24 cellular contexts compared by ENCODE assay signal in genomic region chr2:165466386-165466785, GRCh38. TPM values are rescaled to one million over a fixed set of nuclear protein-coding genes. Genes with fewer than 3 reads are reported as not detected.
A peak's percentile ranks its signal among the peaks of the same experiment; 100 is the strongest.
DNase-seq lines count a peak whose midpoint lies in the region; ATAC-seq, FAIRE-seq and TF ChIP-seq lines count a peak whose summit lies in the region.
"Had no signal": no experiment of that assay in that cellular context is flagged by ENCODE, and none has a peak within 500 bp of the region (broad histone marks: within the 10 kb centered on the region; RNA-seq: fewer than 3 reads in every experiment).

No MANE protein-coding gene starts in this region.

- H3F3A ChIP-seq in PC-3 (ENCODE audit: low read length, unreplicated experiment) = no peaks in the 10 kb centered on the region

- no peaks in the 10 kb centered on the region for H3K79me2 ChIP-seq in HepG2 (ENCODE audit: insufficient read depth, low read length)
- H3K79me2 ChIP-seq in PC-3 (ENCODE audit: low read length) = peaks cover 6% of the 10 kb centered on the region; the same call in 1 of the 2 replicates

- H3K4me3 ChIP-seq in HepG2 (replicated peaks in 1 of 3; ENCODE audit: insufficient read depth in 1 of 3, low read depth in 2 of 3, low read length in 3 of 3) = no peak overlapping the region
- H3K4me3 ChIP-seq in right lobe of liver = no peak overlapping the region
- H3K4me3 ChIP-seq in PC-3 (ENCODE audit: low read length) = no peak overlapping the region
- no peak overlapping the region for H3K4me3 ChIP-seq in colonic mucosa
- H3K4me3 ChIP-seq: GM12878, GM23248 had no signal

- BruUV-seq in HepG2 (replicated peaks; lab: Mats Ljungman, UMichigan) = no TSS peak
- BruUV-seq in PC-3 (replicated peaks; lab: Mats Ljungman, UMichigan) = no TSS peak

- no peak for TF ChIP-seq POLR2A in HepG2 (IDR thresholded peaks at IDR 0.05; ENCODE audit: insufficient read depth in 1 of 2, low read depth in 2 of 2, low read length in 2 of 2)
- no peak for TF ChIP-seq POLR2A in right lobe of liver (IDR thresholded peaks at IDR 0.05)

- peak overlapping the region; percentile 40 for H3K4me3 Mint-ChIP-seq in glutamatergic neuron (ENCODE audit: unreplicated experiment)
- H3K4me3 Mint-ChIP-seq: CD4-positive, CD25-positive, alpha-beta regulatory T cell; CD8-positive, alpha-beta memory T cell had no signal

- TF ChIP-seq EP300 in HepG2 (IDR thresholded peaks at IDR 0.05; ENCODE audit: low read depth in 2 of 2, low read length in 2 of 2) (no peak), HepG2 (CRISPR knock-in tag; IDR thresholded peaks at IDR 0.05; ENCODE audit: borderline replicate concordance) (no peak)

- intact Hi-C loops in HepG2 (cut with micrococcal nuclease; ENCODE audit: unreplicated experiment) (no loop called here), right lobe of liver (cut with DNase I) (no loop called here), PC-3 (cut with micrococcal nuclease) (no loop called here), colonic mucosa (cut with DNase I) (no loop called here)

- no peak for DNase-seq in HepG2 (ENCODE audit: low spot score)
- no peak for DNase-seq in right lobe of liver
- DNase-seq in PC-3 = no peak
- no peak for DNase-seq in glutamatergic neuron
- DNase-seq in colonic mucosa = no peak
- DNase-seq: ACHN; BE2C; C1 segment of cervical spinal cord; CD4-positive, CD25-positive, alpha-beta regulatory T cell; CD8-positive, alpha-beta memory T cell; COR-L47; DMS 273 treated with DMSO at 0.1 percent for 48 hours; DMS53; DND-41; EL; GM23248; HCEC 1CT had no signal

- no peak for TF ChIP-seq RAD21 in HepG2 (CRISPR knock-in tag; IDR thresholded peaks at IDR 0.05)

- POLR2A ChIA-PET in HepG2 (lab: Yijun Ruan, JAX) = no interaction called here
- POLR2A ChIA-PET in PC-3 (lab: Charles Lee; ENCODE audit: unreplicated experiment) = no interaction called here

- peak overlapping the region; percentile 17 for H3K27ac Mint-ChIP-seq in glutamatergic neuron (ENCODE audit: unreplicated experiment)
- H3K27ac Mint-ChIP-seq: CD4-positive, CD25-positive, alpha-beta regulatory T cell; CD8-positive, alpha-beta memory T cell had no signal

- CTCF ChIA-PET in HepG2 (lab: Yijun Ruan, JAX; ENCODE audit: low intra/inter-chr PET ratio, low total read pairs) = no interaction called here
- CTCF ChIA-PET in PC-3 (lab: Charles Lee) = interaction anchor here (0.8 kb wide), 1 partner anchor 278 kb away, joined by 4 read pairs; no protein-coding TSS in a partner anchor

- peaks cover 51% of the 10 kb centered on the region for H3K4me1 Mint-ChIP-seq in glutamatergic neuron (ENCODE audit: low read depth, unreplicated experiment)
- H3K4me1 Mint-ChIP-seq: CD4-positive, CD25-positive, alpha-beta regulatory T cell; CD8-positive, alpha-beta memory T cell had no signal

- no peak overlapping the region for H3K27ac ChIP-seq in HepG2 (ENCODE audit: extremely low read length, insufficient read depth, low read length)
- H3K27ac ChIP-seq in right lobe of liver = no peak overlapping the region
- H3K27ac ChIP-seq in PC-3 (ENCODE audit: low read length) = no peak overlapping the region
- no peak overlapping the region for H3K27ac ChIP-seq in colonic mucosa
- H3K27ac ChIP-seq: GM23248 had no signal

- no peaks in the 10 kb centered on the region for H3K27me3 ChIP-seq in HepG2 (ENCODE audit: control insufficient read depth in 1 of 2, insufficient read depth in 2 of 2, low read length in 2 of 2)
- no peaks in the 10 kb centered on the region for H3K27me3 ChIP-seq in right lobe of liver
- no peaks in the 10 kb centered on the region for H3K27me3 ChIP-seq in PC-3 (ENCODE audit: low read length)
- H3K27me3 ChIP-seq in colonic mucosa = no peaks in the 10 kb centered on the region
- H3K27me3 ChIP-seq: BE2C had no signal

- no peaks in the 10 kb centered on the region for H3K4me1 ChIP-seq in HepG2 (ENCODE audit: insufficient read depth, low read length)
- H3K4me1 ChIP-seq in right lobe of liver = peaks cover 0 to 7% (median 0%) of the 10 kb centered on the region in 4 donors
- H3K4me1 ChIP-seq in PC-3 (ENCODE audit: insufficient read depth, low read length) = peaks cover 22% of the 10 kb centered on the region; the same call in 1 of the 2 replicates
- H3K4me1 ChIP-seq in colonic mucosa = no peaks in the 10 kb centered on the region
- H3K4me1 ChIP-seq: BE2C had no signal

- H3K36me3 Mint-ChIP-seq in glutamatergic neuron (ENCODE audit: unreplicated experiment) = no peaks in the 10 kb centered on the region
- H3K36me3 Mint-ChIP-seq: CD4-positive, CD25-positive, alpha-beta regulatory T cell; CD8-positive, alpha-beta memory T cell had no signal

- WGBS in HepG2 (ENCODE audit: low lambda C conversion rate) = 20% methylated on average over 2 of the region's 2 CpGs
- 65% methylated on average over 2 of the region's 2 CpGs for WGBS in right lobe of liver (ENCODE audit: insufficient coverage, low coverage, low lambda C conversion rate, missing lambda C conversion rate)

- ATAC-seq in HepG2 (no peak), right lobe of liver (no peak), PC-3 (no peak), HG03280 (IDR thresholded peaks at IDR 0.05; ENCODE audit: unreplicated experiment) (no peak), GM19328 (IDR thresholded peaks at IDR 0.05; ENCODE audit: unreplicated experiment) (no peak)
- ATAC-seq: GM12878 had no signal

- peaks cover 9% of the 10 kb centered on the region for H3K9me3 Mint-ChIP-seq in glutamatergic neuron (ENCODE audit: unreplicated experiment)
- H3K9me3 Mint-ChIP-seq: CD8-positive, alpha-beta memory T cell had no signal

- no peaks in the 10 kb centered on the region for H3K9me3 ChIP-seq in HepG2 (ENCODE audit: low read length)
- H3K9me3 ChIP-seq in right lobe of liver = no peaks in the 10 kb centered on the region
- H3K9me3 ChIP-seq in PC-3 (ENCODE audit: low read length) = no peaks in the 10 kb centered on the region
- H3K9me3 ChIP-seq in colonic mucosa = no peaks in the 10 kb centered on the region
- H3K9me3 ChIP-seq: BE2C had no signal

- no peak for FAIRE-seq in HepG2 (lab: Jason Lieb, UNC)
- FAIRE-seq: A204.1, GM12878, GM19239, H54 had no signal

- no peaks in the 10 kb centered on the region for H3K36me3 ChIP-seq in HepG2 (replicated peaks in 1 of 2; ENCODE audit: control insufficient read depth in 1 of 2, insufficient read depth in 2 of 2, low read length in 2 of 2)
- H3K36me3 ChIP-seq in right lobe of liver = no peaks in the 10 kb centered on the region
- no peaks in the 10 kb centered on the region for H3K36me3 ChIP-seq in PC-3 (ENCODE audit: low read depth, low read length)
- no peaks in the 10 kb centered on the region for H3K36me3 ChIP-seq in colonic mucosa
- H3K36me3 ChIP-seq: BE2C had no signal

- H3K27me3 Mint-ChIP-seq in glutamatergic neuron (ENCODE audit: unreplicated experiment) = peaks cover 8% of the 10 kb centered on the region
- H3K27me3 Mint-ChIP-seq: CD4-positive, CD25-positive, alpha-beta regulatory T cell had no signal

- in situ Hi-C loops in HepG2 (cut with HindIII; ENCODE audit: extremely low pct_ligation_motif_present, low pct_unique_long_range_greater_than_20kb) = no loop called here

- TF ChIP-seq CTCF in HepG2 (CRISPR knock-in tag; IDR thresholded peaks at IDR 0.05) = no peak
- TF ChIP-seq CTCF in right lobe of liver (IDR thresholded peaks at IDR 0.05) = no peak
- no peak for TF ChIP-seq CTCF in PC-3 (conservative IDR thresholded peaks at IDR 0.05; ENCODE audit: low read depth, low read length)
- no peak for TF ChIP-seq CTCF in glutamatergic neuron (IDR thresholded peaks at IDR 0.05; ENCODE audit: partially characterized antibody, unreplicated experiment)
- TF ChIP-seq CTCF in colonic mucosa (IDR thresholded peaks at IDR 0.05) = no peak

- no peak overlapping the region for H2AFZ ChIP-seq in HepG2 (ENCODE audit: low read length)
- peak overlapping the region; percentile 29; the same call in 1 of the 2 replicates for H2AFZ ChIP-seq in PC-3 (ENCODE audit: low read length)
- H2AFZ ChIP-seq: GM23248 had no signal

- no peak overlapping the region for H3K9ac ChIP-seq in HepG2 (ENCODE audit: insufficient read depth, low read depth, low read length)
- no peak overlapping the region for H3K9ac ChIP-seq in PC-3 (ENCODE audit: low read length)
- H3K9ac ChIP-seq in colonic mucosa (ENCODE audit: low read depth in 2 of 2, low read length in 2 of 2) = no peak overlapping the region
- H3K9ac ChIP-seq: GM23248 had no signal

- no peaks in the 10 kb centered on the region for H3K9me2 ChIP-seq in PC-3 (replicated peaks; ENCODE audit: low read length)

- no peak overlapping the region for H3K4me2 ChIP-seq in HepG2 (ENCODE audit: low read depth, low read length)
- H3K4me2 ChIP-seq in PC-3 (ENCODE audit: low read length) = no peak overlapping the region

- H4K20me1 ChIP-seq in HepG2 (ENCODE audit: insufficient read depth, low read length) (no peaks in the 10 kb centered on the region), PC-3 (ENCODE audit: low read length) (no peaks in the 10 kb centered on the region)

TF ChIP-seq in HepG2, 621 proteins besides CTCF, POLR2A, EP300 and RAD21 (continues in another document):
- peak; percentile 58 for TF ChIP-seq MAFF (IDR thresholded peaks at IDR 0.05; ENCODE audit: low read depth, low read length)

RNA-seq across cellular contexts. Expression of gene CSRNP3, which starts 3.1 kb away (rescaled TPM):
- total RNA-seq in HepG2 (2016; rRNA removed; fragmentation: Illumina TruSeq; extraction: Trizol) = not detected in 2 replicates
- not detected in 2 replicates for total RNA-seq in HepG2 (2016; cell fraction: cytosol; rRNA removed; fragmentation: Illumina TruSeq; extraction: Trizol; ENCODE audit: low read depth)
- total RNA-seq in HepG2 (2016; cell fraction: insoluble cytoplasmic fraction; rRNA removed; fragmentation: Illumina TruSeq; extraction: Trizol) = under 0.01 TPM in 1 of 2 replicates, not detected in the other
- not detected in 2 replicates for total RNA-seq in HepG2 (2016; cell fraction: membrane; rRNA removed; fragmentation: Illumina TruSeq; extraction: Trizol)
- not detected in 2 replicates for total RNA-seq in HepG2 (2016; cell fraction: nucleus; rRNA removed; fragmentation: Illumina TruSeq; extraction: Trizol)
- not detected in 2 replicates for polyA plus RNA-seq in HepG2 (2011; rRNA removed)
- not detected in 2 replicates for polyA plus RNA-seq in HepG2 (2011; cell fraction: cytosol; rRNA removed)
- polyA plus RNA-seq in HepG2 (2011; cell fraction: nucleus; rRNA removed) = not detected in 2 replicates
- not detected in 2 replicates for polyA plus RNA-seq in HepG2 (2012)
- not detected in 2 replicates for polyA plus RNA-seq in HepG2 (2016; cell fraction: cytosol; fragmentation: Illumina TruSeq; extraction: Trizol; ENCODE audit: low read depth)
- not detected in 2 replicates for polyA plus RNA-seq in HepG2 (2016; cell fraction: insoluble cytoplasmic fraction; fragmentation: Illumina TruSeq; extraction: Trizol; ENCODE audit: low read depth)
- polyA plus RNA-seq in HepG2 (2016; cell fraction: membrane; fragmentation: Illumina TruSeq; extraction: Trizol; ENCODE audit: low read depth) = not detected in 2 replicates
- polyA plus RNA-seq in HepG2 (2016; cell fraction: nucleus; fragmentation: Illumina TruSeq; extraction: Trizol; ENCODE audit: insufficient read depth, low read depth) = not detected in 2 replicates
- not detected in 2 replicates for polyA minus RNA-seq in HepG2 (2011; rRNA and poly(A)+ RNA removed; ENCODE audit: low replicate concordance)
- not detected in 2 replicates for polyA minus RNA-seq in HepG2 (2011; cell fraction: cytosol; rRNA and poly(A)+ RNA removed)
- polyA minus RNA-seq in HepG2 (2011; cell fraction: nucleus; rRNA and poly(A)+ RNA removed) = 0.37 TPM in 1 of 2 replicates, not detected in the other
- 1 to 10 TPM in 3 of 6 experiments, under 1 TPM in 3; 0.25 to 2.0 (median 1.0) TPM for total RNA-seq in right lobe of liver
- 2.2 and 8.3 TPM in 2 replicates for total RNA-seq in PC-3 (2014; rRNA removed)
- total RNA-seq in glutamatergic neuron (ENCODE audit: unreplicated experiment) = 23.0 TPM
- 1 to 10 TPM; 1.5 to 2.0 TPM for total RNA-seq in colonic mucosa
- total RNA-seq: CD4-positive, CD25-positive, alpha-beta regulatory T cell; CD8-positive, alpha-beta memory T cell; G401 had no signal
- polyA plus RNA-seq: CD4-positive, CD25-positive, alpha-beta regulatory T cell; CD8-positive, alpha-beta memory T cell had no signal
